21 cellular contexts compared by ENCODE assay signal in the genomic region with DNA sequence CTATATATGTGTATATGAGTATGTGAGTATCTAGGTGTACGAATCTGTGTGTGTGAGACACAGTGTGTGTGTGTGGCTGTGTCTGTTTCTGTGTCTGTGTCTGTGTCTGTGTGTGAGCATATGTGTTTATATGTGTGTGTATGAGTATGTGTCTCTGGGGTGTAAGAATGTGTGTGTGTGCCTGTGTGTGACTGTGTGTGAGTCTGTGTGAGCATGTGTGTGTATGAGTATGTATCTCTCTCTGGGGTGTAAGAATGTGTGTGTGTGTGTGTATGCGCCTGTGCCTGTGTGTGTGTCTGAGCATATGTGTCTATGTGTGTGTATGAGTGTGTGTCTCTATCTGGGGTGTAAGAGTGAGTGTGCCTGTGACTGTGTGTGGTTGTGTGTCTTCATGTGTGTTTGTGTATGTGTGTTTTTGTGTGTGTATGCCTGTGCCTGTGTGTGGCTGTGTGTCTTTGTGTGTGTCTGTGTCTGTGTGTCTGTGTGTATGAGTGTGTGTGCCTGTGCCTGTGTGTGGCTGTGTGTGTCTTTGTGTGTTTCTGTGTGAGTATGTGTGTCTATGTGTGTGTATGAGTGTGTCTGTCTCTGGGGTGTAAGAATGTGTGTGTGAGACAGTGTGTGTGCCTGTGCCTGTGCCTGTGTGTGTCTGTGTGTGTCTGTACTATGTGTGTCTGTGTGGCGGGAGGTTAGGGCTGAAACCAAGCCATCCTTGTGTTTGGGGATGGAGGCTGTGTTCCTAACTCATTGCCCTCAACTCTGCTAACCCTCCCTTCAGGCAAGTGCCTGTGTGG. TPM values are rescaled to one million over a fixed set of nuclear protein-coding genes. Genes with fewer than 3 reads are reported as not detected.
"Had no signal": no experiment of that assay in that cellular context is flagged by ENCODE, and none has a peak within 500 bp of the region (broad histone marks: within the 10 kb centered on the region; RNA-seq: fewer than 3 reads in every experiment).

No MANE protein-coding gene starts in this region.

- H3K27me3 Mint-ChIP-seq: activated T-helper 17 cell treated with anti-CD3 and anti-CD28 coated beads, Interleukin-2, amount 50 U/mL, for 72 hours; type B pancreatic cell had no signal

- H3K27ac ChIP-seq: dorsolateral prefrontal cortex, right atrium auricular region, VCaP had no signal

- H3K4me3 ChIP-seq: ascending aorta, dorsolateral prefrontal cortex, right atrium auricular region had no signal

- H3K36me3 Mint-ChIP-seq: memory B cell, natural killer cell, T-cell, type B pancreatic cell had no signal

- H3K27me3 ChIP-seq: ascending aorta, right atrium auricular region had no signal

- FAIRE-seq: small intestine had no signal

- H3K9me3 ChIP-seq: ascending aorta, right atrium auricular region had no signal

- H3K9me3 Mint-ChIP-seq: activated naive CD4-positive, alpha-beta T cell treated with anti-CD3 and anti-CD28 coated beads for 36 hours; activated naive CD8-positive, alpha-beta T cell treated with anti-CD3 and anti-CD28 coated beads, Interleukin-2, amount 50 U/mL, for 24 hours; activated T-helper 17 cell treated with anti-CD3 and anti-CD28 coated beads, Interleukin-2, amount 50 U/mL, for 72 hours; memory B cell; natural killer cell; T-cell; type B pancreatic cell had no signal

- H3K4me3 Mint-ChIP-seq: activated naive CD4-positive, alpha-beta T cell treated with anti-CD3 and anti-CD28 coated beads for 36 hours; activated naive CD8-positive, alpha-beta T cell treated with anti-CD3 and anti-CD28 coated beads, Interleukin-2, amount 50 U/mL, for 24 hours; activated T-helper 17 cell treated with anti-CD3 and anti-CD28 coated beads, Interleukin-2, amount 50 U/mL, for 72 hours; memory B cell; natural killer cell; T-cell; type B pancreatic cell had no signal

- ATAC-seq: activated naive CD8-positive, alpha-beta T cell treated with anti-CD3 and anti-CD28 coated beads, Interleukin-2, amount 50 U/mL, for 24 hours; activated T-helper 17 cell treated with anti-CD3 and anti-CD28 coated beads, Interleukin-2, amount 50 U/mL, for 72 hours; esophagus mucosa; left ventricle myocardium superior; T-cell had no signal

- DNase-seq: activated CD4-positive, alpha-beta T cell treated with anti-CD3 and anti-CD28 coated beads, Interleukin-2, amount 50 U/mL, for 48 hours; activated naive CD4-positive, alpha-beta T cell treated with anti-CD3 and anti-CD28 coated beads for 36 hours; activated naive CD8-positive, alpha-beta T cell treated with anti-CD3 and anti-CD28 coated beads, Interleukin-2, amount 50 U/mL, for 24 hours; dorsolateral prefrontal cortex; hypothalamus; kidney glomerular epithelial cell; left ventricle myocardium superior; natural killer cell; small intestine; stimulated activated CD4-positive, alpha-beta T cell treated with anti-CD3 and anti-CD28 coated beads, Interleukin-4, amount 100 ng/mL, for 4 hours; stimulated activated CD8-positive, alpha-beta memory T cell treated with anti-CD3 and anti-CD28 coated beads, Interleukin-4, amount 100 ng/mL, for 48 hours; stimulated activated naive CD4-positive, alpha-beta T cell treated with Interleukin-2 at 50 U/mL for 16 hours; T-cell; T1000 had no signal

- H3K27ac Mint-ChIP-seq: activated naive CD4-positive, alpha-beta T cell treated with anti-CD3 and anti-CD28 coated beads for 36 hours; activated T-helper 17 cell treated with anti-CD3 and anti-CD28 coated beads, Interleukin-2, amount 50 U/mL, for 72 hours; memory B cell; natural killer cell; T-cell; type B pancreatic cell had no signal

RNA-seq across cellular contexts. Expression of a gene that starts 37.2 kb away (rescaled TPM):
- total RNA-seq: ascending aorta had no signal
